ENCODE assay signal across 13 cellular contexts in genomic region chr9:123753669-123754307, GRCh38.
"Had no signal": no experiment of that assay in that cellular context is flagged by ENCODE, and none has a peak within 500 bp of the region (broad histone marks: within the 10 kb centered on the region; RNA-seq: fewer than 3 reads in every experiment).

No MANE protein-coding gene starts in this region.

- H3K9me3 ChIP-seq: gastroesophageal sphincter, suprapubic skin had no signal

- H3K27ac ChIP-seq: gastroesophageal sphincter, suprapubic skin had no signal

- H3K4me3 Mint-ChIP-seq: activated naive CD4-positive, alpha-beta T cell treated with anti-CD3 and anti-CD28 coated beads, Interleukin-2, amount 50 U/mL, for 24 hours; naive thymus-derived CD8-positive, alpha-beta T cell; T-helper 17 cell; type B pancreatic cell had no signal

- H3K9me3 Mint-ChIP-seq: activated naive CD4-positive, alpha-beta T cell treated with anti-CD3 and anti-CD28 coated beads, Interleukin-2, amount 50 U/mL, for 24 hours; naive thymus-derived CD8-positive, alpha-beta T cell; type B pancreatic cell had no signal

- H3K27me3 Mint-ChIP-seq: activated naive CD4-positive, alpha-beta T cell treated with anti-CD3 and anti-CD28 coated beads, Interleukin-2, amount 50 U/mL, for 24 hours; naive thymus-derived CD8-positive, alpha-beta T cell; T-helper 17 cell; type B pancreatic cell had no signal

- H3K36me3 ChIP-seq: suprapubic skin had no signal

- H3K27me3 ChIP-seq: gastroesophageal sphincter, suprapubic skin had no signal

- DNase-seq: activated CD4-positive, alpha-beta T cell treated with anti-CD3 and anti-CD28 coated beads, Interleukin-2, amount 50 U/mL, for 1 hour; central memory CD4-positive, alpha-beta T cell; effector memory CD4-positive, alpha-beta T cell; naive thymus-derived CD8-positive, alpha-beta T cell; stimulated activated naive CD4-positive, alpha-beta T cell; T-helper 17 cell had no signal

- H3K4me1 ChIP-seq: suprapubic skin had no signal

- H3K4me3 ChIP-seq: gastroesophageal sphincter, suprapubic skin had no signal

- H3K27ac Mint-ChIP-seq: activated naive CD4-positive, alpha-beta T cell treated with anti-CD3 and anti-CD28 coated beads, Interleukin-2, amount 50 U/mL, for 24 hours; T-helper 17 cell; type B pancreatic cell had no signal

- ATAC-seq: gastroesophageal sphincter; naive thymus-derived CD8-positive, alpha-beta T cell; sciatic nerve; T-helper 17 cell had no signal

- FAIRE-seq: keratinocyte, TTC549 had no signal
